Comparison of ENCODE assay signal across 13 cellular contexts in the genomic region with DNA sequence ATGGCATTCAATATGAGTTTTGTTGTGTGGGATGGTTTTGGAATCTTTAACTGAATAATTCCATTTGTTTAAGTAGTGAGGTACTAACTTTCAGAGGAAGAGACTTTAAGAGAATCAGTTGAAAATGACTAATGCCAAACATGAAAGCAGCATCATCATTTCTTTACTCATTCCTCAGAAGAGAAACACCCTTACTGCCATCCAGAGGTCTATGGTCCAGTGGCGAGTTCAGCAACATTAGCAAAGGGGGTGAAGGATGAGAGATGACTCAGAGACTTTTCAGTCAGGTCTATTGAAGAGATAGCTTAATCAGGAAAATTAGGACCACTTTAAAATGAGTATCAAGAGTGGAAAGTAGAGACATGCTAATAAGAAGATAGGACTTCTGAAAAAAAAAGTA.
DNase-seq lines count a peak whose midpoint lies in the region; ATAC-seq and TF ChIP-seq lines count a peak whose summit lies in the region.
"Had no signal": no experiment of that assay in that cellular context is flagged by ENCODE, and none has a peak within 500 bp of the region (broad histone marks: within the 10 kb centered on the region; RNA-seq: fewer than 3 reads in every experiment).

No MANE protein-coding gene starts in this region.

- H3K79me2 ChIP-seq in OCI-LY3 (ENCODE audit: low read length), result no peaks in the 10 kb centered on the region

- no peaks in the 10 kb centered on the region for H3K27me3 ChIP-seq in OCI-LY3 (ENCODE audit: low read depth, low read length)

- H3K27me3 Mint-ChIP-seq in naive B cell, result no peaks in the 10 kb centered on the region

- no peak overlapping the region for H3K4me3 ChIP-seq in OCI-LY3 (ENCODE audit: low read length)

- H3K4me3 Mint-ChIP-seq in naive B cell, result no peak overlapping the region

- H3K27ac Mint-ChIP-seq in naive B cell, result peak overlapping the region in 5 of 6 donors; percentile 64 to 93 (median 81)

- H3K4me1 Mint-ChIP-seq in naive B cell, result peaks cover 24 to 51% (median 34%) of the 10 kb centered on the region in 3 donors

- ATAC-seq in GM18870 (IDR thresholded peaks at IDR 0.05; ENCODE audit: unreplicated experiment) (peak; percentile 75), HG02610 (IDR thresholded peaks at IDR 0.05; ENCODE audit: unreplicated experiment) (peak; percentile 68), naive B cell (ENCODE audit: low read depth in 2 of 2) (no peak), HG02973 (IDR thresholded peaks at IDR 0.05; ENCODE audit: unreplicated experiment) (no peak), left colon (no peak)

- H3K36me3 Mint-ChIP-seq in naive B cell, result peaks cover under 1 to 4% of the 10 kb centered on the region in 2 donors

- peaks cover 26% of the 10 kb centered on the region for H3K4me1 ChIP-seq in OCI-LY3 (ENCODE audit: low read length)

- H2AFZ ChIP-seq in OCI-LY3 (ENCODE audit: low read depth, low read length), result no peak overlapping the region

- no peak overlapping the region for H3K9ac ChIP-seq in OCI-LY3 (ENCODE audit: low read length)

- H4K20me1 ChIP-seq in OCI-LY3 (ENCODE audit: insufficient read depth, low read length), result no peaks in the 10 kb centered on the region

- TF ChIP-seq CTCF in OCI-LY3 (IDR thresholded peaks at IDR 0.05; ENCODE audit: low read depth, low read length), result peak; percentile 40

- no peaks in the 10 kb centered on the region for H3K9me3 Mint-ChIP-seq in naive B cell

- H3K9me3 ChIP-seq in OCI-LY3 (ENCODE audit: insufficient read depth, low read length), result no peaks in the 10 kb centered on the region

- H3K36me3 ChIP-seq in OCI-LY3 (replicated peaks; ENCODE audit: low read depth, low read length), result no peaks in the 10 kb centered on the region

- no peak overlapping the region for H3K27ac ChIP-seq in OCI-LY3 (ENCODE audit: low read length)
- H3K27ac ChIP-seq: RWPE1 had no signal

- intact Hi-C loops in left colon (cut with DNase I, micrococcal nuclease), result no loop called here

- no peak overlapping the region for H3K4me2 ChIP-seq in OCI-LY3 (ENCODE audit: low read length)

- no peak for DNase-seq in naive B cell
- no peak for DNase-seq in left colon
- no peak for DNase-seq in Kasumi-1 (lab: John Stamatoyannopoulos, UW)
- DNase-seq: activated CD4-positive, alpha-beta T cell treated with anti-CD3 and anti-CD28 coated beads for 1 hour; activated naive CD4-positive, alpha-beta T cell treated with anti-CD3 and anti-CD28 coated beads, Interleukin-2, amount 50 U/mL, for 16 hours; effector CD4-positive, alpha-beta T cell; EL; NCI-H2081 treated with DMSO at 0.1 percent for 48 hours had no signal

Comparison
In these comparisons a context has a peak if more than half of its experiments do, and no peak if none do; other contexts are left out.
1. ATAC-seq: peak in GM18870 (single experiment) and HG02610 (single experiment); none in naive B cell (0 of 2), HG02973 (single experiment) and left colon (single experiment).